1 cellular context compared by ENCODE assay signal in genomic region chr11:124865181-124865901, GRCh38.
TF ChIP-seq lines count a peak whose summit lies in the region.

Gene ROBO3 (plus strand): TSS chr11:124865432. CDS start chr11:124865578, 146 bp downstream.

TF ChIP-seq in K562, 482 proteins besides CTCF, POLR2A, EP300 and RAD21:
- TF ChIP-seq, protein P1, sequence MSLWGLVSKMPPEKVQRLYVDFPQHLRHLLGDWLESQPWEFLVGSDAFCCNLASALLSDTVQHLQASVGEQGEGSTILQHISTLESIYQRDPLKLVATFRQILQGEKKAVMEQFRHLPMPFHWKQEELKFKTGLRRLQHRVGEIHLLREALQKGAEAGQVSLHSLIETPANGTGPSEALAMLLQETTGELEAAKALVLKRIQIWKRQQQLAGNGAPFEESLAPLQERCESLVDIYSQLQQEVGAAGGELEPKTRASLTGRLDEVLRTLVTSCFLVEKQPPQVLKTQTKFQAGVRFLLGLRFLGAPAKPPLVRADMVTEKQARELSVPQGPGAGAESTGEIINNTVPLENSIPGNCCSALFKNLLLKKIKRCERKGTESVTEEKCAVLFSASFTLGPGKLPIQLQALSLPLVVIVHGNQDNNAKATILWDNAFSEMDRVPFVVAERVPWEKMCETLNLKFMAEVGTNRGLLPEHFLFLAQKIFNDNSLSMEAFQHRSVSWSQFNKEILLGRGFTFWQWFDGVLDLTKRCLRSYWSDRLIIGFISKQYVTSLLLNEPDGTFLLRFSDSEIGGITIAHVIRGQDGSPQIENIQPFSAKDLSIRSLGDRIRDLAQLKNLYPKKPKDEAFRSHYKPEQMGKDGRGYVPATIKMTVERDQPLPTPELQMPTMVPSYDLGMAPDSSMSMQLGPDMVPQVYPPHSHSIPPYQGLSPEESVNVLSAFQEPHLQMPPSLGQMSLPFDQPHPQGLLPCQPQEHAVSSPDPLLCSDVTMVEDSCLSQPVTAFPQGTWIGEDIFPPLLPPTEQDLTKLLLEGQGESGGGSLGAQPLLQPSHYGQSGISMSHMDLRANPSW (CRISPR knock-in tag; IDR thresholded peaks at IDR 0.05): no peak
- no peak for TF ChIP-seq MYC (IDR thresholded peaks at IDR 0.05; ENCODE audit: low read depth, low read length)
- no peak for TF ChIP-seq MYC (CRISPR knock-in tag; IDR thresholded peaks at IDR 0.05; ENCODE audit: borderline replicate concordance, low read depth)
- no peak for TF ChIP-seq HMG20B (CRISPR knock-in tag; IDR thresholded peaks at IDR 0.05)
- no peak for TF ChIP-seq COPS2 (conservative IDR thresholded peaks at IDR 0.05)
- no peak for TF ChIP-seq DDX20 (tag; IDR thresholded peaks at IDR 0.05; ENCODE audit: low read depth)
- TF ChIP-seq JUNB (CRISPR knock-in tag; conservative IDR thresholded peaks at IDR 0.05): no peak
- TF ChIP-seq HDAC2 (IDR thresholded peaks at IDR 0.05): no peak
- no peak for TF ChIP-seq SIX5 (IDR thresholded peaks at IDR 0.05; ENCODE audit: borderline replicate concordance in 1 of 2, insufficient read depth in 1 of 2, low read depth in 1 of 2, low read length in 2 of 2)
- no peak for TF ChIP-seq HDGF (IDR thresholded peaks at IDR 0.05)
- TF ChIP-seq, protein P2, sequence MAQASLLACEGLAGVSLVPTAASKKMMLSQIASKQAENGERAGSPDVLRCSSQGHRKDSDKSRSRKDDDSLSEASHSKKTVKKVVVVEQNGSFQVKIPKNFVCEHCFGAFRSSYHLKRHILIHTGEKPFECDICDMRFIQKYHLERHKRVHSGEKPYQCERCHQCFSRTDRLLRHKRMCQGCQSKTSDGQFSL (CRISPR knock-in tag; IDR thresholded peaks at IDR 0.05): no peak
- TF ChIP-seq, protein P2 (tag; IDR thresholded peaks at IDR 0.05): no peak
- no peak for TF ChIP-seq CBFA2T3 (IDR thresholded peaks at IDR 0.05)
- TF ChIP-seq THRA (IDR thresholded peaks at IDR 0.05): no peak
- TF ChIP-seq ZNF395 (CRISPR knock-in tag; IDR thresholded peaks at IDR 0.05): no peak
TF ChIP-seq in K562: peak in this region for 0.
